ENCODE assay signal across 19 cellular contexts in the genomic region with DNA sequence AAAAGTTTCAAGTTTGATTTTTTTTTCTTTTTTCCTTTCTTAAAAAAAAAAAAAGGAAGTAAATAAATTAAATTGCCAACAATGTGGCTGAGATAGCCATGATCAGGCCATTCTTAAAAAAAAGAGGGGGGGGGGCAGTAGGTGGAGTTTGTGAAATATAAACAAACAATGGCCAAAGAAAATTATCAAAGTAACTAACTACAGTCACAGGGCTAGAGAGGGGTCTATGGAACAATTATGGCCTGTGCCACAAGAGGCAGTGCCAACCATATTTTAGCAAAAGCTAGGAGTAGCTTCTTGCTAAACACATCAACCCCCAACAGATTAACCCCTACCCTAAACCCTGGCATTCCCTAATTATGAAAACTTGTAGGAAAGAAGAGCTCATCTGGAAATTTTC. TPM values are rescaled to one million over a fixed set of nuclear protein-coding genes. Genes with fewer than 3 reads are reported as not detected.
A peak's percentile ranks its signal among the peaks of the same experiment; 100 is the strongest.
DNase-seq lines count a peak whose midpoint lies in the region; ATAC-seq and TF ChIP-seq lines count a peak whose summit lies in the region.
"Had no signal": no experiment of that assay in that cellular context is flagged by ENCODE, and none has a peak within 500 bp of the region (broad histone marks: within the 10 kb centered on the region; RNA-seq: fewer than 3 reads in every experiment).

No MANE protein-coding gene starts in this region.

- H3K27me3 Mint-ChIP-seq in CD8-positive, alpha-beta memory T cell = no peaks in the 10 kb centered on the region
- no peaks in the 10 kb centered on the region for H3K27me3 Mint-ChIP-seq in activated CD8-positive, alpha-beta T cell treated with anti-CD3 and anti-CD28 coated beads, Interleukin-2, amount 10 ng/mL, durations not matched to agents 7 days and 5 days (ENCODE audit: low read depth)
- no peaks in the 10 kb centered on the region for H3K27me3 Mint-ChIP-seq in naive B cell
- H3K27me3 Mint-ChIP-seq: CD4-positive, alpha-beta memory T cell had no signal

- no peaks in the 10 kb centered on the region for H3K9me2 ChIP-seq in HCT116 (ENCODE audit: insufficient read depth)

- BruUV-seq in HCT116 (replicated peaks; lab: Mats Ljungman, UMichigan) = no TSS peak

- no peak overlapping the region for H3K9ac ChIP-seq in HCT116 (ENCODE audit: low read length)

- H3K4me2 ChIP-seq in HCT116 (ENCODE audit: low read length) = no peak overlapping the region
- H3K4me2 ChIP-seq: GM23338 had no signal

- H3K4me3 ChIP-seq in CD8-positive, alpha-beta memory T cell (ENCODE audit: low read length) = no peak overlapping the region
- no peak overlapping the region for H3K4me3 ChIP-seq in HCT116 (replicated peaks in 1 of 2; ENCODE audit: low read depth in 1 of 2, low read length in 2 of 2)
- H3K4me3 ChIP-seq: GM23338, lower lobe of right lung had no signal

- H3K4me1 Mint-ChIP-seq in CD8-positive, alpha-beta memory T cell = peaks cover 0 to 8% (median 0%) of the 10 kb centered on the region in 3 donors
- H3K4me1 Mint-ChIP-seq in activated CD8-positive, alpha-beta T cell treated with anti-CD3 and anti-CD28 coated beads, Interleukin-2, amount 10 ng/mL, durations not matched to agents 7 days and 5 days (ENCODE audit: low read depth) = no peaks in the 10 kb centered on the region
- peaks cover 23 to 31% (median 29%) of the 10 kb centered on the region in 3 donors for H3K4me1 Mint-ChIP-seq in naive B cell
- H3K4me1 Mint-ChIP-seq: GM23338, nephron had no signal

- no peaks in the 10 kb centered on the region for H3K4me1 ChIP-seq in CD8-positive, alpha-beta memory T cell (ENCODE audit: insufficient read depth, low read length)
- no peaks in the 10 kb centered on the region for H3K4me1 ChIP-seq in HCT116 (ENCODE audit: control insufficient read depth in 1 of 2, insufficient read depth in 2 of 2, low read length in 2 of 2)
- H3K4me1 ChIP-seq: lower lobe of right lung had no signal

- no peak for TF ChIP-seq RAD21 in HCT116 (IDR thresholded peaks at IDR 0.05; ENCODE audit: low read depth)

- intact Hi-C loops in HCT116 (cut with micrococcal nuclease) = loop anchor here (5.0 kb wide), 1 partner anchor 257 kb away; no protein-coding TSS in a partner anchor

- no peaks in the 10 kb centered on the region for H3K27me3 ChIP-seq in CD8-positive, alpha-beta memory T cell (ENCODE audit: insufficient read depth, low read length, poor library complexity, severe bottlenecking)
- H3K27me3 ChIP-seq in HCT116 (ENCODE audit: insufficient read depth, low read length) = no peaks in the 10 kb centered on the region

- RAD21 ChIA-PET in HCT116 (lab: Charles Lee; ENCODE audit: low non-redundant PET in 1 of 2, low total read pairs in 2 of 2, uncharacterized antibody in 2 of 2, unreplicated experiment in 2 of 2) = interaction anchor here in 1 of 2 experiments (1.3 kb wide), 1 partner anchor 17 kb away, joined by 5 read pairs; the partner anchor contains the start of gene RNF41

- peak overlapping the region in 3 of 8 donors; percentile 45 to 77 (median 70) for H3K27ac Mint-ChIP-seq in CD8-positive, alpha-beta memory T cell
- no peak overlapping the region for H3K27ac Mint-ChIP-seq in activated CD8-positive, alpha-beta T cell treated with anti-CD3 and anti-CD28 coated beads, Interleukin-2, amount 10 ng/mL, durations not matched to agents 7 days and 5 days
- H3K27ac Mint-ChIP-seq in naive B cell = peak overlapping the region; percentile 29 to 90 (median 58)
- H3K27ac Mint-ChIP-seq: nephron had no signal

- DNase-seq in CD8-positive, alpha-beta memory T cell = no peak
- DNase-seq in HCT116 (ENCODE audit: low read depth, low spot score) (no peak), naive B cell (no peak), NCI-H446 treated with DMSO at 0.1 percent for 48 hours (lab: John Stamatoyannopoulos, UW) (no peak)
- no peak for DNase-seq in activated CD8-positive, alpha-beta T cell treated with anti-CD3 and anti-CD28 coated beads, Interleukin-2, amount 10 ng/mL, durations not matched to agents 7 days and 5 days
- DNase-seq: activated CD4-positive, alpha-beta T cell treated with anti-CD3 and anti-CD28 coated beads, Interleukin-2, amount 50 U/mL, for 48 hours; aorta; CD4-positive, alpha-beta memory T cell; GF-D8; KG1; lower lobe of right lung; NCI-H1436 treated with DMSO at 0.1 percent for 48 hours; NCI-H510A; RPMI8226 had no signal

- peaks cover 0 to 51% (median 13%) of the 10 kb centered on the region in 3 donors for H3K36me3 Mint-ChIP-seq in CD8-positive, alpha-beta memory T cell
- H3K36me3 Mint-ChIP-seq in activated CD8-positive, alpha-beta T cell treated with anti-CD3 and anti-CD28 coated beads, Interleukin-2, amount 10 ng/mL, durations not matched to agents 7 days and 5 days (ENCODE audit: low read depth) = peaks cover 33% of the 10 kb centered on the region
- H3K36me3 Mint-ChIP-seq in naive B cell = peaks cover 14 to 22% of the 10 kb centered on the region in 2 donors

- CTCF ChIA-PET in CD8-positive, alpha-beta memory T cell (lab: Charles Lee) = interaction anchor here (1.1 to 3.8 kb wide), 9 partner anchors 9 to 467 kb away, joined by 3 to 19 read pairs (median 3); partner anchors contain the start of genes ANKRD52, RNF41, SMARCC2 and STAT2
- CTCF ChIA-PET in HCT116 (lab: Charles Lee) = interaction anchor here (0.5 to 2.2 kb wide), 4 partner anchors 78 to 331 kb away, joined by 3 to 13 read pairs (median 4); partner anchors contain the start of gene ESYT1
- CTCF ChIA-PET in activated CD8-positive, alpha-beta T cell treated with anti-CD3 and anti-CD28 coated beads, Interleukin-2, amount 10 ng/mL, durations not matched to agents 7 days and 5 days (lab: Charles Lee) = interaction anchor here (0.9 to 4.7 kb wide), 12 partner anchors 11 to 259 kb away, joined by 3 to 45 read pairs (median 4); partner anchors contain the start of genes COQ10A, RNF41, SMARCC2 and STAT2

- ATAC-seq in HCT116 (0 out of 2 replicates have a peak, but pooled peaks have one; percentile 32), naive B cell (ENCODE audit: low read depth in 2 of 2) (peak; percentile 18 to 29), GM18861 (IDR thresholded peaks at IDR 0.05; ENCODE audit: unreplicated experiment) (no peak), GM21529 (IDR thresholded peaks at IDR 0.05; ENCODE audit: unreplicated experiment) (no peak)
- ATAC-seq in activated CD8-positive, alpha-beta T cell treated with anti-CD3 and anti-CD28 coated beads, Interleukin-2, amount 10 ng/mL, durations not matched to agents 7 days and 5 days = peak; percentile 41

- H2AFZ ChIP-seq in HCT116 (ENCODE audit: low read depth, low read length, poor library complexity, severe bottlenecking) = no peak overlapping the region
- H2AFZ ChIP-seq: GM23338 had no signal

- no peaks in the 10 kb centered on the region for H3K9me3 ChIP-seq in CD8-positive, alpha-beta memory T cell (ENCODE audit: low read length)
- no peaks in the 10 kb centered on the region for H3K9me3 ChIP-seq in HCT116 (ENCODE audit: control insufficient read depth in 1 of 2, insufficient read depth in 1 of 2, low read depth in 1 of 2, low read length in 2 of 2)
- H3K9me3 ChIP-seq: lower lobe of right lung had no signal

- no peaks in the 10 kb centered on the region for H4K20me1 ChIP-seq in HCT116 (ENCODE audit: insufficient read depth)

- peak overlapping the region; percentile 35 for H3K27ac ChIP-seq in CD8-positive, alpha-beta memory T cell (ENCODE audit: low read depth, low read length)
- H3K27ac ChIP-seq in HCT116 (ENCODE audit: low read depth, low read length) = no peak overlapping the region

- TF ChIP-seq CTCF in HCT116 (IDR thresholded peaks at IDR 0.05 in 2 of 3, conservative IDR thresholded peaks at IDR 0.05 in 1 of 3; ENCODE audit: borderline replicate concordance in 1 of 3, insufficient read depth in 1 of 3, low read depth in 2 of 3, low read length in 2 of 3) = peak in 1 of 3 experiments; percentile 37; a peak in 1 of 6 replicates

- H3K4me3 Mint-ChIP-seq in CD8-positive, alpha-beta memory T cell = no peak overlapping the region
- H3K4me3 Mint-ChIP-seq in activated CD8-positive, alpha-beta T cell treated with anti-CD3 and anti-CD28 coated beads, Interleukin-2, amount 10 ng/mL, durations not matched to agents 7 days and 5 days = no peak overlapping the region
- no peak overlapping the region for H3K4me3 Mint-ChIP-seq in naive B cell
- H3K4me3 Mint-ChIP-seq: CD4-positive, alpha-beta memory T cell; GM23338; nephron had no signal

- POLR2A ChIA-PET in CD8-positive, alpha-beta memory T cell (lab: Charles Lee) = interaction anchor here (0.6 kb wide), 1 partner anchor 55 kb away, joined by 7 read pairs; no protein-coding TSS in a partner anchor
- POLR2A ChIA-PET in HCT116 (lab: Charles Lee) = interaction anchor here (1.1 to 2.4 kb wide), 3 partner anchors 11 to 78 kb away, joined by 3 to 13 read pairs (median 4); partner anchors contain the start of genes ESYT1 and RNF41
- POLR2A ChIA-PET in activated CD8-positive, alpha-beta T cell treated with anti-CD3 and anti-CD28 coated beads, Interleukin-2, amount 10 ng/mL, durations not matched to agents 7 days and 5 days (lab: Charles Lee) = interaction anchor here (0.6 to 0.7 kb wide), 2 partner anchors 14 to 218 kb away, joined by 3 read pairs; no protein-coding TSS in a partner anchor

- peaks cover 39% of the 10 kb centered on the region for H3K36me3 ChIP-seq in CD8-positive, alpha-beta memory T cell (ENCODE audit: insufficient read depth, low read length)
- H3K36me3 ChIP-seq in HCT116 (ENCODE audit: control insufficient read depth in 1 of 2, insufficient read depth in 2 of 2, low read length in 2 of 2) = peaks cover 21% of the 10 kb centered on the region in 2 experiments

- H3K9me3 Mint-ChIP-seq in CD8-positive, alpha-beta memory T cell = no peaks in the 10 kb centered on the region
- H3K9me3 Mint-ChIP-seq in activated CD8-positive, alpha-beta T cell treated with anti-CD3 and anti-CD28 coated beads, Interleukin-2, amount 10 ng/mL, durations not matched to agents 7 days and 5 days (ENCODE audit: insufficient read depth) = no peaks in the 10 kb centered on the region
- no peaks in the 10 kb centered on the region for H3K9me3 Mint-ChIP-seq in naive B cell
- H3K9me3 Mint-ChIP-seq: CD4-positive, alpha-beta memory T cell; GM23338; nephron had no signal

- TF ChIP-seq POLR2A in HCT116 (IDR thresholded peaks at IDR 0.05; ENCODE audit: borderline replicate concordance, extremely low read depth, insufficient read depth, insufficient read length) = no peak

- H3K79me2 ChIP-seq in HCT116 (ENCODE audit: insufficient read depth, low read length) = no peaks in the 10 kb centered on the region

RNA-seq across cellular contexts. Expression of gene SMARCC2, which starts 16.2 kb away (rescaled TPM):
- 100 to 1,000 TPM; 107 to 118 TPM for total RNA-seq in CD8-positive, alpha-beta memory T cell
- polyA plus RNA-seq in CD8-positive, alpha-beta memory T cell = 92.4 TPM
- total RNA-seq in HCT116 (2021; ENCODE audit: unreplicated experiment) = 99.7 TPM
- polyA plus RNA-seq in HCT116 (2012) = 46.0 and 55.3 TPM in 2 replicates
- 100 to 1,000 TPM; 144 to 154 TPM for total RNA-seq in activated CD8-positive, alpha-beta T cell treated with anti-CD3 and anti-CD28 coated beads, Interleukin-2, amount 10 ng/mL, durations not matched to agents 7 days and 5 days
- polyA plus RNA-seq in naive B cell (ENCODE audit: low read depth in 6 of 6) = 100 to 1,000 TPM in 1 of 6 donors, 10 to 100 TPM in 5; 33.3 to 112 (median 64.8) TPM

RNA-seq across cellular contexts. Expression of gene RNF41, which starts 16.3 kb away (rescaled TPM):
- total RNA-seq in CD8-positive, alpha-beta memory T cell = 10 to 100 TPM; 41.2 to 42.3 TPM
- 47.4 TPM for polyA plus RNA-seq in CD8-positive, alpha-beta memory T cell
- 40.6 TPM for total RNA-seq in HCT116 (2021; ENCODE audit: unreplicated experiment)
- polyA plus RNA-seq in HCT116 (2012) = 41.7 and 52.7 TPM in 2 replicates
- 10 to 100 TPM; 27.9 to 32.9 TPM for total RNA-seq in activated CD8-positive, alpha-beta T cell treated with anti-CD3 and anti-CD28 coated beads, Interleukin-2, amount 10 ng/mL, durations not matched to agents 7 days and 5 days
- polyA plus RNA-seq in naive B cell (ENCODE audit: low read depth in 6 of 6) = 100 to 1,000 TPM in 5 of 6 donors, 10 to 100 TPM in 1; 95.2 to 136 (median 109) TPM

RNA-seq across cellular contexts. Expression of gene NABP2, which starts 18.7 kb away (rescaled TPM):
- 100 to 1,000 TPM; 102 to 104 TPM for total RNA-seq in CD8-positive, alpha-beta memory T cell
- 4.6 TPM for polyA plus RNA-seq in CD8-positive, alpha-beta memory T cell
- 52.9 TPM for total RNA-seq in HCT116 (2021; ENCODE audit: unreplicated experiment)
- 44.3 and 52.3 TPM in 2 replicates for polyA plus RNA-seq in HCT116 (2012)
- total RNA-seq in activated CD8-positive, alpha-beta T cell treated with anti-CD3 and anti-CD28 coated beads, Interleukin-2, amount 10 ng/mL, durations not matched to agents 7 days and 5 days = 10 to 100 TPM; 64.3 to 69.5 TPM
- 1 to 10 TPM in 5 of 6 donors, under 1 TPM in 1; 0.73 to 5.7 (median 3.9) TPM for polyA plus RNA-seq in naive B cell (ENCODE audit: low read depth in 6 of 6)

RNA-seq across cellular contexts. Expression of gene SLC39A5, which starts 24.4 kb away (rescaled TPM):
- total RNA-seq in CD8-positive, alpha-beta memory T cell = under 1 TPM; 0.35 to 0.62 TPM
- polyA plus RNA-seq in CD8-positive, alpha-beta memory T cell = not detected
- 0.66 TPM for total RNA-seq in HCT116 (2021; ENCODE audit: unreplicated experiment)
- polyA plus RNA-seq in HCT116 (2012) = 0.36 TPM in 1 of 2 replicates, not detected in the other
- under 1 TPM in 1 of 2 experiments, not detected in 1; 0.52 TPM for total RNA-seq in activated CD8-positive, alpha-beta T cell treated with anti-CD3 and anti-CD28 coated beads, Interleukin-2, amount 10 ng/mL, durations not matched to agents 7 days and 5 days
- not detected for polyA plus RNA-seq in naive B cell (ENCODE audit: low read depth in 6 of 6)
- total RNA-seq: aorta, dermis microvascular lymphatic vessel endothelial cell, lower lobe of right lung had no signal
- polyA plus RNA-seq: CD4-positive, alpha-beta memory T cell had no signal

RNA-seq across cellular contexts. Expression of gene MYL6, which starts 47.3 kb away (rescaled TPM):
- total RNA-seq in CD8-positive, alpha-beta memory T cell = 1,000 to 10,000 TPM; 1,010 to 1,017 TPM
- polyA plus RNA-seq in CD8-positive, alpha-beta memory T cell = 2,423 TPM
- total RNA-seq in HCT116 (2021; ENCODE audit: unreplicated experiment) = 554 TPM
- polyA plus RNA-seq in HCT116 (2012) = 910 and 946 TPM in 2 replicates
- total RNA-seq in activated CD8-positive, alpha-beta T cell treated with anti-CD3 and anti-CD28 coated beads, Interleukin-2, amount 10 ng/mL, durations not matched to agents 7 days and 5 days = 1,000 to 10,000 TPM; 1,527 to 1,542 TPM
- polyA plus RNA-seq in naive B cell (ENCODE audit: low read depth in 6 of 6) = 1,000 to 10,000 TPM; 1,680 to 2,679 (median 1,914) TPM

Comparison
In these comparisons a context has a peak if more than half of its experiments do, and no peak if none do; other contexts are left out.
1. ATAC-seq: peak in HCT116 (single experiment), activated CD8-positive, alpha-beta T cell treated with anti-CD3 and anti-CD28 coated beads, Interleukin-2, amount 10 ng/mL, durations not matched to agents 7 days and 5 days (single experiment) and naive B cell (2 of 2); none in GM18861 (single experiment) and GM21529 (single experiment).